8 cellular contexts compared by ENCODE assay signal in the genomic region with DNA sequence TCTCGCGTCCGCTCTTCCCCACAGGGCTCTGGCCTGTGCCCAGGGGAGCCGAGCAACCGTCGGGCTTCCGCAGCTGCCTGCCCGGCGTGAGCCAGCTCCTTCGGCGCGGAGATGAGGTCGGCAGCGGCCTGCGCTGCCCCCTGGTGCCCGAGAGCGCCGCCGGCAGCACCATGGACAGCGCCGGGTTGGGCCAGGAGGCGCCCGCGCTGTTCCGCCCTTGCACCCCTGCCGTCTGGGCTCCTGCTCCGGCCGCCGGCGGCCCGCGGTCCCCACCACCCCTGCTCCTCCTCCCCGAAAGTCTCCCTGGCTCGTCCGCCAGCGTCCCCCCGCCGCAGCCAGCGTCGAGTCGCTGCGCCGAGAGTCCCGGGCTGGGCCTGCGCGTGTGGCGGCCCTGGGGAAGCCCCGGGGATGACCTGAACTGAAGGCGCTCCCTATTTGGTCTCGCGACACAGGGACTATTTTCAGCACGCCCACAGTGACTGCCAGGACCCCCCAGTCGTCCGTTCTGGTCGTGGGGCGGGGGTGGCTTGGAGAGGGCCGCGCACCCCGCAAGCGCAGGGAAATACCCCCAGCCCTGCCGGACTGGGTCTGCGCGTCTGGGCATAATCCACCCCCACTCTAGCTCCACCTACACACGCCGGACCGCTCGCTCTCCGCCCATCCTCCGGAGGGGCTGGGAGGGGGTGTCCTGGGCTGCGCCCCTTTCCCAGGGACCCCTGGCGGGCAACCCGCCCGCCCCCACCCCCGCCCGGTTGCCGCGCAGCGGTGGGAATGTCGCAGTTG. TPM values are rescaled to one million over a fixed set of nuclear protein-coding genes. Genes with fewer than 3 reads are reported as not detected.
A peak's percentile ranks its signal among the peaks of the same experiment; 100 is the strongest.
DNase-seq lines count a peak whose midpoint lies in the region; ATAC-seq, FAIRE-seq and TF ChIP-seq lines count a peak whose summit lies in the region.

No MANE protein-coding gene starts in this region.

- POLR2A ChIA-PET in Panc1 (lab: Charles Lee): no interaction called here

- H3K27ac ChIP-seq in 22Rv1: 0 out of 2 replicates have a peak overlapping the region, but pooled peaks have one; percentile 55
- H3K27ac ChIP-seq in Panc1 (ENCODE audit: low read length): no peak overlapping the region
- no peak overlapping the region for H3K27ac ChIP-seq in suprapubic skin

- no peak overlapping the region for H3K27ac Mint-ChIP-seq in activated T-helper 1 cell treated with anti-CD3 and anti-CD28 coated beads, Interleukin-12 subunit alpha, Interleukin-12 subunit beta, Interleukin-2, Interleukin-4 antibody, amounts not matched to agents 30 ng/mL and 10 ng/mL and 1 ng/mL, durations not matched to agents 14 hours and 24 hours and 36 hours

- H3K4me1 Mint-ChIP-seq in activated T-helper 1 cell treated with anti-CD3 and anti-CD28 coated beads, Interleukin-12 subunit alpha, Interleukin-12 subunit beta, Interleukin-2, Interleukin-4 antibody, amounts not matched to agents 30 ng/mL and 10 ng/mL and 1 ng/mL, durations not matched to agents 14 hours and 24 hours and 36 hours (ENCODE audit: low read depth): peaks cover 11% of the 10 kb centered on the region

- peak; percentile 93 for DNase-seq in GM12892 (ENCODE audit: insufficient read length)
- DNase-seq in HUDEP-2 (lab: John Stamatoyannopoulos, UW; ENCODE audit: unreplicated experiment in 76 of 76): peak in 70 of 76 experiments; percentile 16 to 86 (median 65)
- DNase-seq in Panc1 (ENCODE audit: low read depth, low spot score): peak; percentile 36
- DNase-seq in activated T-helper 1 cell treated with anti-CD3 and anti-CD28 coated beads, Interleukin-12 subunit alpha, Interleukin-12 subunit beta, Interleukin-2, Interleukin-4 antibody, amounts not matched to agents 30 ng/mL and 10 ng/mL and 1 ng/mL, durations not matched to agents 14 hours and 24 hours and 36 hours (ENCODE audit: low spot score): peak; percentile 77
- DNase-seq in fibroblast of the aortic adventitia (ENCODE audit: low read depth): peak; percentile 70
- DNase-seq in nucleus accumbens (lab: John Stamatoyannopoulos, UW): peak in 37 of 56 donors; percentile 7 to 72 (median 36)
- no peak for DNase-seq in suprapubic skin (ENCODE audit: low spot score in 2 of 2)

- H3K4me1 ChIP-seq in Panc1 (ENCODE audit: control insufficient read depth, insufficient read depth, low read length): peaks cover 10% of the 10 kb centered on the region
- H3K4me1 ChIP-seq in suprapubic skin: peaks cover 52% of the 10 kb centered on the region

- TF ChIP-seq CTCF in 22Rv1 (IDR thresholded peaks at IDR 0.05) (peak; percentile 83), Panc1 (IDR thresholded peaks at IDR 0.05) (peak; percentile 91), fibroblast of the aortic adventitia (IDR thresholded peaks at IDR 0.05; ENCODE audit: insufficient read depth, low read length) (peak; percentile 78), suprapubic skin (IDR thresholded peaks at IDR 0.05) (peak; percentile 73 to 86)

- H3K9me3 Mint-ChIP-seq in activated T-helper 1 cell treated with anti-CD3 and anti-CD28 coated beads, Interleukin-12 subunit alpha, Interleukin-12 subunit beta, Interleukin-2, Interleukin-4 antibody, amounts not matched to agents 30 ng/mL and 10 ng/mL and 1 ng/mL, durations not matched to agents 14 hours and 24 hours and 36 hours: no peaks in the 10 kb centered on the region

- no peaks in the 10 kb centered on the region; the same call in 1 of the 2 replicates for H3K27me3 ChIP-seq in Panc1 (ENCODE audit: control insufficient read depth, insufficient read depth, low read length)
- peaks cover 91% of the 10 kb centered on the region for H3K27me3 ChIP-seq in suprapubic skin

- WGBS in suprapubic skin: 0% methylated on average over 2 of the region's 79 CpGs

- no peak for TF ChIP-seq POLR2A in GM12892 (IDR thresholded peaks at IDR 0.05; ENCODE audit: low read depth, low read length)
- no peak for TF ChIP-seq POLR2A in suprapubic skin (IDR thresholded peaks at IDR 0.05)

- TF ChIP-seq EP300 in suprapubic skin (IDR thresholded peaks at IDR 0.05): no peak

- CTCF ChIA-PET in Panc1 (lab: Charles Lee): interaction anchor here (0.6 to 3.3 kb wide), 15 partner anchors 9 to 802 kb away, joined by 3 to 29 read pairs (median 4); a partner anchor contains a TSS

- FAIRE-seq in GM12892 (lab: Jason Lieb, UNC): peak; percentile 90

- H3K4me3 Mint-ChIP-seq in activated T-helper 1 cell treated with anti-CD3 and anti-CD28 coated beads, Interleukin-12 subunit alpha, Interleukin-12 subunit beta, Interleukin-2, Interleukin-4 antibody, amounts not matched to agents 30 ng/mL and 10 ng/mL and 1 ng/mL, durations not matched to agents 14 hours and 24 hours and 36 hours: no peak overlapping the region

- in situ Hi-C loops in Panc1 (cut with HindIII; ENCODE audit: low pct_unique_long_range_greater_than_20kb, low sequenced_read_pairs): no loop called here

- peaks cover 3% of the 10 kb centered on the region for H3K36me3 Mint-ChIP-seq in activated T-helper 1 cell treated with anti-CD3 and anti-CD28 coated beads, Interleukin-12 subunit alpha, Interleukin-12 subunit beta, Interleukin-2, Interleukin-4 antibody, amounts not matched to agents 30 ng/mL and 10 ng/mL and 1 ng/mL, durations not matched to agents 14 hours and 24 hours and 36 hours (ENCODE audit: low read depth)

- intact Hi-C loops in Panc1 (cut with micrococcal nuclease; ENCODE audit: unreplicated experiment): loop anchor here (2.0 to 5.0 kb wide), 3 partner anchors 167 to 232 kb away; no protein-coding TSS in a partner anchor
- intact Hi-C loops in activated T-helper 1 cell treated with anti-CD3 and anti-CD28 coated beads, Interleukin-12 subunit alpha, Interleukin-12 subunit beta, Interleukin-2, Interleukin-4 antibody, amounts not matched to agents 30 ng/mL and 10 ng/mL and 1 ng/mL, durations not matched to agents 14 hours and 24 hours and 36 hours (cut with micrococcal nuclease): loop anchor here (1.0 to 5.0 kb wide), 5 partner anchors 9 to 217 kb away; a partner anchor contains a TSS

- H3K9me3 ChIP-seq in Panc1 (ENCODE audit: control insufficient read depth, insufficient read depth, low read depth, low read length) (no peaks in the 10 kb centered on the region), suprapubic skin (no peaks in the 10 kb centered on the region)

- peak; percentile 72 for ATAC-seq in Panc1

- peak overlapping the region; percentile 48 to 64 for H3K4me3 ChIP-seq in Panc1 (ENCODE audit: low read depth in 2 of 2, low read length in 2 of 2)
- no peak overlapping the region for H3K4me3 ChIP-seq in fibroblast of the aortic adventitia (ENCODE audit: low read depth, low read length)
- no peak overlapping the region for H3K4me3 ChIP-seq in suprapubic skin

- peaks cover 55% of the 10 kb centered on the region for H3K27me3 Mint-ChIP-seq in activated T-helper 1 cell treated with anti-CD3 and anti-CD28 coated beads, Interleukin-12 subunit alpha, Interleukin-12 subunit beta, Interleukin-2, Interleukin-4 antibody, amounts not matched to agents 30 ng/mL and 10 ng/mL and 1 ng/mL, durations not matched to agents 14 hours and 24 hours and 36 hours (ENCODE audit: insufficient read depth)

- no TSS peak for BruUV-seq in Panc1 (replicated peaks; lab: Mats Ljungman, UMichigan)

- no peaks in the 10 kb centered on the region for H3K36me3 ChIP-seq in Panc1 (ENCODE audit: control insufficient read depth, insufficient read depth, low read length)
- H3K36me3 ChIP-seq in suprapubic skin: no peaks in the 10 kb centered on the region

RNA-seq across cellular contexts. Expression of a gene that starts 1.3 kb away (rescaled TPM):
- polyA plus RNA-seq in GM12892 (2012; ENCODE audit: missing spikeins): not detected
- total RNA-seq in Panc1 (2021; ENCODE audit: unreplicated experiment) (not detected), fibroblast of the aortic adventitia (ENCODE audit: low replicate concordance) (not detected in 2 replicates), suprapubic skin (not detected)
- polyA plus RNA-seq in Panc1 (2012; ENCODE audit: insufficient read length): not detected
- not detected in 2 replicates for total RNA-seq in activated T-helper 1 cell treated with anti-CD3 and anti-CD28 coated beads, Interleukin-12 subunit alpha, Interleukin-12 subunit beta, Interleukin-2, Interleukin-4 antibody, amounts not matched to agents 30 ng/mL and 10 ng/mL and 1 ng/mL, durations not matched to agents 14 hours and 24 hours and 36 hours

RNA-seq across cellular contexts. Expression of a gene that starts 9.5 kb away (rescaled TPM):
- 22.1 TPM for polyA plus RNA-seq in GM12892 (2012; ENCODE audit: missing spikeins)
- total RNA-seq in Panc1 (2021; ENCODE audit: unreplicated experiment): 81.0 TPM
- polyA plus RNA-seq in Panc1 (2012; ENCODE audit: insufficient read length): 56.6 TPM
- 65.0 and 65.9 TPM in 2 replicates for total RNA-seq in activated T-helper 1 cell treated with anti-CD3 and anti-CD28 coated beads, Interleukin-12 subunit alpha, Interleukin-12 subunit beta, Interleukin-2, Interleukin-4 antibody, amounts not matched to agents 30 ng/mL and 10 ng/mL and 1 ng/mL, durations not matched to agents 14 hours and 24 hours and 36 hours
- 53.5 and 99.1 TPM in 2 replicates for total RNA-seq in fibroblast of the aortic adventitia (ENCODE audit: low replicate concordance)
- total RNA-seq in suprapubic skin: 10 to 100 TPM; 20.2 to 65.0 (median 58.1) TPM

RNA-seq across cellular contexts. Expression of a gene that starts 15.6 kb away (rescaled TPM):
- 1.9 TPM for polyA plus RNA-seq in GM12892 (2012; ENCODE audit: missing spikeins)
- total RNA-seq in Panc1 (2021; ENCODE audit: unreplicated experiment) (5.5 TPM), fibroblast of the aortic adventitia (ENCODE audit: low replicate concordance) (9.9 and 10.9 TPM in 2 replicates), suprapubic skin (10 to 100 TPM in 3 of 4 donors, 1 to 10 TPM in 1; 5.6 to 16.1 (median 14.2) TPM)
- 7.1 TPM for polyA plus RNA-seq in Panc1 (2012; ENCODE audit: insufficient read length)
- 1.4 and 1.6 TPM in 2 replicates for total RNA-seq in activated T-helper 1 cell treated with anti-CD3 and anti-CD28 coated beads, Interleukin-12 subunit alpha, Interleukin-12 subunit beta, Interleukin-2, Interleukin-4 antibody, amounts not matched to agents 30 ng/mL and 10 ng/mL and 1 ng/mL, durations not matched to agents 14 hours and 24 hours and 36 hours

RNA-seq across cellular contexts. Expression of a gene that starts 39.4 kb away (rescaled TPM):
- 13.3 TPM for polyA plus RNA-seq in GM12892 (2012; ENCODE audit: missing spikeins)
- 115 TPM for total RNA-seq in Panc1 (2021; ENCODE audit: unreplicated experiment)
- polyA plus RNA-seq in Panc1 (2012; ENCODE audit: insufficient read length): 84.5 TPM
- 65.8 and 71.6 TPM in 2 replicates for total RNA-seq in activated T-helper 1 cell treated with anti-CD3 and anti-CD28 coated beads, Interleukin-12 subunit alpha, Interleukin-12 subunit beta, Interleukin-2, Interleukin-4 antibody, amounts not matched to agents 30 ng/mL and 10 ng/mL and 1 ng/mL, durations not matched to agents 14 hours and 24 hours and 36 hours
- total RNA-seq in fibroblast of the aortic adventitia (ENCODE audit: low replicate concordance): 7.8 and 42.6 TPM in 2 replicates
- 1 to 10 TPM; 4.6 to 9.8 (median 9.5) TPM for total RNA-seq in suprapubic skin

RNA-seq across cellular contexts. Expression of a gene that starts 45.9 kb away (rescaled TPM):
- polyA plus RNA-seq in GM12892 (2012; ENCODE audit: missing spikeins): 1,361 TPM
- total RNA-seq in Panc1 (2021; ENCODE audit: unreplicated experiment): 309 TPM
- 319 TPM for polyA plus RNA-seq in Panc1 (2012; ENCODE audit: insufficient read length)
- 421 and 457 TPM in 2 replicates for total RNA-seq in activated T-helper 1 cell treated with anti-CD3 and anti-CD28 coated beads, Interleukin-12 subunit alpha, Interleukin-12 subunit beta, Interleukin-2, Interleukin-4 antibody, amounts not matched to agents 30 ng/mL and 10 ng/mL and 1 ng/mL, durations not matched to agents 14 hours and 24 hours and 36 hours
- total RNA-seq in fibroblast of the aortic adventitia (ENCODE audit: low replicate concordance): 169 and 279 TPM in 2 replicates
- total RNA-seq in suprapubic skin: 100 to 1,000 TPM; 152 to 206 (median 171) TPM

Comparison
In these comparisons a context has a peak if more than half of its experiments do, and no peak if none do; other contexts are left out.
1. DNase-seq: peak in GM12892 (single experiment), HUDEP-2 (70 of 76), Panc1 (single experiment), activated T-helper 1 cell treated with anti-CD3 and anti-CD28 coated beads, Interleukin-12 subunit alpha, Interleukin-12 subunit beta, Interleukin-2, Interleukin-4 antibody, amounts not matched to agents 30 ng/mL and 10 ng/mL and 1 ng/mL, durations not matched to agents 14 hours and 24 hours and 36 hours (single experiment), fibroblast of the aortic adventitia (single experiment) and nucleus accumbens (37 of 56); none in suprapubic skin (0 of 2).
2. H3K4me3 ChIP-seq: peak in Panc1 (2 of 2); none in fibroblast of the aortic adventitia (single experiment) and suprapubic skin (single experiment).
3. Peak in every context shown above with its lines, with median percentiles within 50 percentile points of each other: CTCF ChIP-seq.